In the genomic region with DNA sequence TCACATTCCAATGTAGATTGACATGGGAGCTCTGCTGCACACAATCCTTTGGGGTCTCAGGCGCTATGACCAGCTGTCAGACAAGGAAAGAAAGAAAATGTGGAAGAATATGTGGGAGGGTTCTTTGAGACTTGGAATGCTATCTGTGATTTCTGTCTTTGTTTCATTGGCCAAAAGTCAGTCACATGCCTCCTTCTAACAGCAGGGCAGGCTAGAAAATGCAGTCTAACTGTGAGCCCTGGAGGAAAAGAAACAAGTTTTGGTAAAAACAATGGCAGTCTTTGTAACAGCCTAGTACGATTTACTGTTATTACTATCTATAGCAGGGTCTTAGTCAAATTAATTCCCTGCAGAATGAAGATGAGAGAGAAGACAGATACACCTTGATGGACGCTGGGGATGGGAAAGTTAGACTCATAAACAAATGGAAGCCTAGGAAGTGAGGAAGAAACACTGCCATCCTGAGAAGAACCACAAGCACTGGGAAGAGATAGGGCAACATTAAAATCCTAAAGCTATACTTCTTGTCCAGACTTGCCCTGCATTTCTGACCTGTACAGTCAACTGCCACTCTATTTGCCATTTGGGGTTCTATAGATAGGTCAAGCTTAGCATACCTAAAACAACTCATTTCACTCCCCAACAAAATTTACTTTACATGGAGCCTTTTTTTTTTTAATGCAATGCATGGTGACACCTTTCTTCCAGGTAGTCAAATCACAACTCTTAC, we compare ENCODE assay signal across 24 cellular contexts.
"Had no signal": no experiment of that assay in that cellular context is flagged by ENCODE, and none has a peak within 500 bp of the region (broad histone marks: within the 10 kb centered on the region; RNA-seq: fewer than 3 reads in every experiment).

No MANE protein-coding gene starts in this region.

- DNase-seq: activated CD4-positive, alpha-beta memory T cell treated with anti-CD3 and anti-CD28 coated beads, Interleukin-2, amount 10 ng/mL, durations not matched to agents 7 days and 5 days; activated CD4-positive, alpha-beta T cell treated with anti-CD3 and anti-CD28 coated beads, Interleukin-2, amount 10 ng/mL, durations not matched to agents 24 days and 14 days; activated CD4-positive, CD25-positive, alpha-beta regulatory T cell treated with anti-CD3 and anti-CD28 coated beads, Interleukin-2, amount 50 U/mL, for 72 hours; activated CD8-positive, alpha-beta memory T cell treated with anti-CD3 and anti-CD28 coated beads, Interleukin-2, amount 50 U/mL, for 48 hours; activated naive CD8-positive, alpha-beta T cell treated with anti-CD3 and anti-CD28 coated beads, Interleukin-2, amount 50 U/mL, for 24 hours; activated T-cell treated with anti-CD3 and anti-CD28 coated beads, Interleukin-2, amount 50 U/mL, for 24 hours; amygdala; effector CD8-positive, alpha-beta T cell; erythroblast; heart left ventricle; hypothalamus; left ventricle myocardium inferior; pancreas; retina; stimulated activated CD4-positive, alpha-beta T cell treated with anti-CD3 and anti-CD28 coated beads, Interleukin-4, amount 100 ng/mL, for 24 hours; stimulated activated naive CD8-positive, alpha-beta T cell treated with anti-CD3 and anti-CD28 coated beads, Interleukin-15, amount 100 ng/mL, for 72 hours; substantia nigra; T-helper 2 cell; uterus had no signal

- H3K36me3 ChIP-seq: heart left ventricle, left ventricle myocardium inferior, pancreas, prostate gland, uterus had no signal

- H3K4me1 ChIP-seq: heart left ventricle, left ventricle myocardium inferior, pancreas, prostate gland, uterus had no signal

- ATAC-seq: activated naive CD8-positive, alpha-beta T cell treated with anti-CD3 and anti-CD28 coated beads, Interleukin-2, amount 50 U/mL, for 24 hours; heart left ventricle; pancreas; sciatic nerve; stimulated activated memory B cell treated with anti-CD40 and anti-IgM and Interleukin-4, amounts not matched to agents 10 μg/mL and 1 μg/mL and 100 μg/mL, for 72 hours; stimulated activated naive CD8-positive, alpha-beta T cell treated with anti-CD3 and anti-CD28 coated beads, Interleukin-15, amount 100 ng/mL, for 72 hours had no signal

- H3K27ac ChIP-seq: heart left ventricle, left ventricle myocardium inferior, pancreas, prostate gland, skin epidermis, uterus had no signal

- H3K9me3 ChIP-seq: heart left ventricle, left ventricle myocardium inferior, pancreas, prostate gland, uterus had no signal

- H3K27me3 ChIP-seq: heart left ventricle, pancreas, uterus had no signal

- H3K4me3 ChIP-seq: heart left ventricle, left ventricle myocardium inferior, lung, pancreas, prostate gland, skin epidermis, uterus had no signal
